8 cellular contexts compared by ENCODE assay signal in the genomic region with DNA sequence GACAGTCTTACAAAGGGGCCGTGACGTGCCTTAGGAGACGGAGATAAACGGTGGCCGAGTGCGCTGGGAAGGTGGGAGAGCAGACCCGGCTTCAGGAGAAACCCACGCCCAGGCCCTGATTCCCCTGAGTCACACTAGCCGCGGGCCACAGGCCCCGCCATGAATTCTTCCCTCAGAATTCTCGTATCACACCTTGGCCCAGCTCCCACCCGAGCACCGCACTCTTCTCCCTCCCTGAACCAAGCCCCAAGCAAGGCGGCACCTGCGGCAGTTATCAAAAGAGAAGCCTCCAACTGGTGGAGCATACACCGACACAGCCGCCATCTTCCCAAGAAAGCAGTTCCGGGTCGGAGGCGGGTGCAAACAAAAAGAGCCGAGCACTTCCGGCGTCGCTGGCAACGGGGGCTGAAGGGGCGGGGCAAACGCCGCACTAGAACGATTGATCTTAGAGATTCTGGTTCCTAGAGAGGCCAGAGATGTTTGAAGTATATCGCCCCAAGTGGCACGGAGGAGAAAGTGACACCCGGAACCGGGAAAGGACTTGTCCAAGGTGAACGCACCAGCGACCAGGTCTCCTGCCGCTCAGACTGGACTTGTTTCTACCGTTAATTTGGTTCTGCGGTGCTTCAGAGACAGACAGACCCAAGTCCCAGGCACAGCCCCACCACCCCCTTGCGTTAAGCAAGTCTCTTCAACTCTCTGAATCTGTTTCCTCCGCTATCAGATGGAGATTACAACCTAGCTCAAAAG. TPM values are rescaled to one million over a fixed set of nuclear protein-coding genes. Genes with fewer than 3 reads are reported as not detected.
DNase-seq lines count a peak whose midpoint lies in the region; ATAC-seq, FAIRE-seq and TF ChIP-seq lines count a peak whose summit lies in the region.

Gene PSMB7 (minus strand): TSS at position 341 of the 750 bp plus-strand sequence. CDS start 17 bp downstream, at position 324.

- peaks cover 6 to 10% of the 10 kb centered on the region in 2 donors for H3K4me1 ChIP-seq in kidney (ENCODE audit: control insufficient read depth in 1 of 2, insufficient read depth in 1 of 2, low read depth in 1 of 2, low read length in 2 of 2)

- DNase-seq in AG10803 (ENCODE audit: low read depth) (peak; percentile 95), NCI-H446 treated with DMSO at 0.1 percent for 48 hours (lab: John Stamatoyannopoulos, UW) (peak; percentile 85), cerebellum (ENCODE audit: low spot score) (peak; percentile 92), kidney (peak; percentile 98)
- peak; percentile 96 for DNase-seq in activated CD4-positive, CD25-positive, alpha-beta regulatory T cell treated with anti-CD3 and anti-CD28 coated beads, Interleukin-2, amount 50 U/mL, for 72 hours
- DNase-seq in stimulated activated CD4-positive, alpha-beta T cell treated with anti-CD3 and anti-CD28 coated beads, Interleukin-15, amount 100 ng/mL, for 48 hours (ENCODE audit: low read depth in 2 of 2), result peak; percentile 93 to 97

- H3K9ac ChIP-seq in kidney (ENCODE audit: low read length in 2 of 2), result peak within 1 kb of the TSS; percentile 30 to 80

- no peak within 1 kb of the TSS for H3K27ac ChIP-seq in kidney (ENCODE audit: low read depth in 2 of 2, low read length in 2 of 2)

- peaks cover 14 to 28% of the 10 kb centered on the region in 2 donors for H3K36me3 ChIP-seq in kidney (ENCODE audit: control insufficient read depth in 1 of 2, insufficient read depth in 2 of 2, low read length in 2 of 2)

- intact Hi-C loops in kidney (cut with DNase I), result no loop called here

- no peaks in the 10 kb centered on the region for H3K9me3 ChIP-seq in kidney (ENCODE audit: control insufficient read depth in 1 of 2, low read length in 2 of 2)

- TF ChIP-seq CTCF in AG10803 (conservative IDR thresholded peaks at IDR 0.05; ENCODE audit: low read length) (peak; percentile 74), kidney (IDR thresholded peaks at IDR 0.05; ENCODE audit: borderline replicate concordance, extremely low read depth, insufficient read depth) (peak; percentile 85)

- peak within 1 kb of the TSS; percentile 99 for H3K4me3 ChIP-seq in AG10803 (ENCODE audit: low read length)
- H3K4me3 ChIP-seq in kidney (ENCODE audit: low read length in 2 of 2), result peak within 1 kb of the TSS; percentile 88 to 94

- peak; percentile 83 for FAIRE-seq in kidney (lab: Jason Lieb, UNC)

- ATAC-seq in GM19025 (IDR thresholded peaks at IDR 0.05; ENCODE audit: low read depth, unreplicated experiment) (peak; percentile 92), HG03354 (IDR thresholded peaks at IDR 0.05; ENCODE audit: poor library complexity, severe bottlenecking, unreplicated experiment) (peak; percentile 96)

RNA-seq across cellular contexts. Expression of gene PSMB7, which starts in this region (rescaled TPM):
- 110 TPM for total RNA-seq in cerebellum
- total RNA-seq in kidney, result 105 TPM
- polyA plus RNA-seq in kidney (ENCODE audit: insufficient read depth, low read depth, low replicate concordance), result 250 TPM
